ENCODE assay signal across 9 cellular contexts in the genomic region with DNA sequence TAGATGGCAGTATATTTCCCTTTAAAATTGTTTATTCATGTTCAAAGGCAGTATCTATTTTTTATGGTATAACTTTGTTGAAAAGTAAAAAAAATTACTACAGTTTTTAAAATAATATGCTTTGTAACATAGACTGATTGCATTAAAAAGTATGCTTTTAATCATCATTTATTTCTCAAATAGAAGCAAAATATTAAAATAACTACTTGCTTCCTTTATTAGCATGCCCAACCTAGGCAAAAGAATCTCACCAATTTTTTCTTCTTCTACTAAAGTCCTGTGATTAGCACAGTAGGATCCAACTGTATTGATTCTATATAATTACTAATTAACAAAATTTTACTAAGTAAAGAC.
A peak's percentile ranks its signal among the peaks of the same experiment; 100 is the strongest.
DNase-seq lines count a peak whose midpoint lies in the region; ATAC-seq, FAIRE-seq and TF ChIP-seq lines count a peak whose summit lies in the region.
"Had no signal": no experiment of that assay in that cellular context is flagged by ENCODE, and none has a peak within 500 bp of the region (broad histone marks: within the 10 kb centered on the region; RNA-seq: fewer than 3 reads in every experiment).

No MANE protein-coding gene starts in this region.

- no peak overlapping the region for H3K9ac ChIP-seq in HUES48 (ENCODE audit: low read depth, low read length)
- H3K9ac ChIP-seq in muscle layer of colon (ENCODE audit: low read length) = no peak overlapping the region

- H3K4me3 ChIP-seq in HUES48 (ENCODE audit: low read depth, low read length) = peak overlapping the region; percentile 54
- peak overlapping the region; percentile 47 to 73 (median 60) for H3K4me3 ChIP-seq in breast epithelium
- peak overlapping the region; percentile 60 to 72 for H3K4me3 ChIP-seq in muscle layer of colon (ENCODE audit: low read depth in 1 of 2, low read length in 2 of 2)
- H3K4me3 ChIP-seq in adrenal gland = peak overlapping the region in 1 of 4 donors; percentile 69

- no peak overlapping the region for H3K27ac ChIP-seq in HUES48 (ENCODE audit: low read depth, low read length)
- peak overlapping the region in 1 of 2 donors; percentile 76 for H3K27ac ChIP-seq in breast epithelium
- H3K27ac ChIP-seq in muscle layer of colon (ENCODE audit: low read depth, low read length) = no peak overlapping the region
- H3K27ac ChIP-seq in adrenal gland = peak overlapping the region in 1 of 5 donors; percentile 33

- ATAC-seq in GM19395 (IDR thresholded peaks at IDR 0.05; ENCODE audit: unreplicated experiment) (no peak), GM18907 (IDR thresholded peaks at IDR 0.05; ENCODE audit: unreplicated experiment) (no peak)

- H3K4me1 ChIP-seq in HUES48 (ENCODE audit: control insufficient read depth, insufficient read depth, low read length) = peaks cover 5% of the 10 kb centered on the region
- H3K4me1 ChIP-seq in breast epithelium = no peaks in the 10 kb centered on the region
- no peaks in the 10 kb centered on the region for H3K4me1 ChIP-seq in muscle layer of colon (ENCODE audit: insufficient read depth, low read length)
- H3K4me1 ChIP-seq in adrenal gland (replicated peaks in 1 of 2) = no peaks in the 10 kb centered on the region

- no peak for TF ChIP-seq POLR2A in breast epithelium (IDR thresholded peaks at IDR 0.05)
- no peak for TF ChIP-seq POLR2A in adrenal gland (IDR thresholded peaks at IDR 0.05)

- intact Hi-C loops in breast epithelium (cut with DNase I; ENCODE audit: low total_unique reads) (no loop called here), adrenal gland (cut with DNase I) (no loop called here)

- H3K9me3 ChIP-seq in HUES48 (ENCODE audit: control insufficient read depth, insufficient read depth, low read length) = no peaks in the 10 kb centered on the region
- no peaks in the 10 kb centered on the region for H3K9me3 ChIP-seq in breast epithelium
- H3K9me3 ChIP-seq in muscle layer of colon (ENCODE audit: low read length) = no peaks in the 10 kb centered on the region
- peaks cover 0 to 3% (median 0%) of the 10 kb centered on the region in 3 donors for H3K9me3 ChIP-seq in adrenal gland (replicated peaks in 1 of 3)

- TF ChIP-seq CTCF in breast epithelium (IDR thresholded peaks at IDR 0.05) (no peak), adrenal gland (IDR thresholded peaks at IDR 0.05) (no peak)

- H3K27me3 ChIP-seq in HUES48 (ENCODE audit: control insufficient read depth, insufficient read depth, low read length) (no peaks in the 10 kb centered on the region), breast epithelium (no peaks in the 10 kb centered on the region), muscle layer of colon (ENCODE audit: control insufficient read depth in 1 of 2, insufficient read depth in 2 of 2, low read length in 2 of 2) (no peaks in the 10 kb centered on the region), adrenal gland (no peaks in the 10 kb centered on the region)

- FAIRE-seq in A204.1 (lab: Jason Lieb, UNC) = peak; percentile 99
- FAIRE-seq: H1 had no signal

- no peaks in the 10 kb centered on the region for H3K36me3 ChIP-seq in HUES48 (ENCODE audit: control insufficient read depth, insufficient read depth, low read length)
- no peaks in the 10 kb centered on the region for H3K36me3 ChIP-seq in breast epithelium
- H3K36me3 ChIP-seq in muscle layer of colon (ENCODE audit: insufficient read depth, low read length) = no peaks in the 10 kb centered on the region
- no peaks in the 10 kb centered on the region for H3K36me3 ChIP-seq in adrenal gland (replicated peaks in 1 of 2)

- DNase-seq in breast epithelium (ENCODE audit: low spot score in 2 of 2) (no peak), adrenal gland (no peak), NCI-H345 (lab: John Stamatoyannopoulos, UW) (no peak)
